ENCODE assay signal across 17 cellular contexts in the genomic region with DNA sequence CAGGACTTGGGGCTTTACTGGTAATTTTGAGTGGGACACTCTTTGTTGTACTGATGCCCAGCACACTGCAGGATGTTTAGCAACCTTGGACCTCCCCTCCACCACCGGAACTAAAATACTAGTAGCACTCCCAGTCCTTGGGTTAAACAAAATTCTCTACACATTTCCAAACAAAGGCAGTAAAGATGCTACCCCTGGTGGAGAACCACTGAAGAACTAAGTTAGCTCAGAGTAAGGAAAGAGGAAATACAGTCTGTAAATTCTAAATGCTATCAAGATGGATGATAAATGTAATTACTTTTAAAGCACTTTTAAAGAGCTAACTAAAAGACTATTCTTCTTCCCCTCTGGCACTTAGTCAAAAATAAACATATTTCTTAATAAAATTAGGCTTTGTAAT.
"Had no signal": no experiment of that assay in that cellular context is flagged by ENCODE, and none has a peak within 500 bp of the region (broad histone marks: within the 10 kb centered on the region; RNA-seq: fewer than 3 reads in every experiment).

No MANE protein-coding gene starts in this region.

- ATAC-seq: activated CD8-positive, alpha-beta memory T cell treated with anti-CD3 and anti-CD28 coated beads, Interleukin-2, amount 10 ng/mL, durations not matched to agents 7 days and 5 days; right lobe of liver had no signal

- H3K27ac ChIP-seq: neutrophil, right lobe of liver, spleen, upper lobe of left lung had no signal

- H3K27me3 ChIP-seq: neutrophil, right lobe of liver, spleen, upper lobe of left lung had no signal

- H3K4me1 ChIP-seq: spleen, upper lobe of left lung had no signal

- H3K4me3 ChIP-seq: left ventricle myocardium inferior, right lobe of liver, spleen, upper lobe of left lung had no signal

- H3K27ac Mint-ChIP-seq: activated CD8-positive, alpha-beta memory T cell treated with anti-CD3 and anti-CD28 coated beads, Interleukin-2, amount 10 ng/mL, durations not matched to agents 7 days and 5 days; activated naive CD8-positive, alpha-beta T cell; T-helper 2 cell treated with Interferon-gamma antibody and Interleukin-4, amounts not matched to agents 5 μg/mL and 100 μg/mL, for 36 hours had no signal

- H3K4me3 Mint-ChIP-seq: activated CD8-positive, alpha-beta memory T cell treated with anti-CD3 and anti-CD28 coated beads, Interleukin-2, amount 10 ng/mL, durations not matched to agents 7 days and 5 days; activated naive CD8-positive, alpha-beta T cell; T-helper 2 cell treated with Interferon-gamma antibody and Interleukin-4, amounts not matched to agents 5 μg/mL and 100 μg/mL, for 36 hours had no signal

- H3K9me3 ChIP-seq: neutrophil, right lobe of liver had no signal

- DNase-seq: activated CD4-positive, alpha-beta T cell treated with anti-CD3 and anti-CD28 coated beads, Interleukin-2, amount 50 U/mL, for 48 hours; activated CD4-positive, CD25-positive, alpha-beta regulatory T cell treated with anti-CD3 and anti-CD28 coated beads, Interleukin-2, amount 50 U/mL, for 72 hours; activated CD8-positive, alpha-beta memory T cell treated with anti-CD3 and anti-CD28 coated beads, Interleukin-2, amount 10 ng/mL, durations not matched to agents 7 days and 5 days; activated gamma-delta T cell; activated T-cell treated with anti-CD3 and anti-CD28 coated beads, Interleukin-2, amount 50 U/mL, for 48 hours; aorta; left ventricle myocardium inferior; mesenchymal stem cell; posterior cingulate gyrus; right lobe of liver; spleen; stimulated activated CD4-positive, alpha-beta T cell treated with anti-CD3 and anti-CD28 coated beads, Interleukin-1b, Interleukin-23, amount 100 ng/mL, for 48 hours; stimulated activated naive CD4-positive, alpha-beta T cell; upper lobe of left lung had no signal

- H3K36me3 ChIP-seq: neutrophil, spleen had no signal
